ENCODE assay signal across 39 cellular contexts in genomic region chr13:77095288-77095687, GRCh38.
"Had no signal": no experiment of that assay in that cellular context is flagged by ENCODE, and none has a peak within 500 bp of the region (broad histone marks: within the 10 kb centered on the region; RNA-seq: fewer than 3 reads in every experiment).

No MANE protein-coding gene starts in this region.

- H3K9me3 ChIP-seq: ascending aorta had no signal

- H3K4me1 ChIP-seq: ascending aorta had no signal

- H3K27ac ChIP-seq: ascending aorta, cardiac muscle cell, VCaP had no signal

- H3K4me3 ChIP-seq: ascending aorta, cardiac muscle cell had no signal

- H3K4me3 Mint-ChIP-seq: activated CD4-positive, alpha-beta memory T cell treated with anti-CD3 and anti-CD28 coated beads, Interleukin-2, amount 10 ng/mL, durations not matched to agents 7 days and 5 days; activated CD4-positive, alpha-beta T cell treated with anti-CD3 and anti-CD28 coated beads for 36 hours; activated CD4-positive, alpha-beta T cell treated with anti-CD3 and anti-CD28 coated beads, Interleukin-2, amount 10 ng/mL, durations not matched to agents 7 days and 5 days; activated CD8-positive, alpha-beta memory T cell treated with anti-CD3 and anti-CD28 coated beads, Interleukin-2, amount 10 ng/mL, durations not matched to agents 7 days and 5 days; activated CD8-positive, alpha-beta T cell treated with anti-CD3 and anti-CD28 coated beads, Interleukin-2, amount 10 ng/mL, durations not matched to agents 7 days and 5 days; activated naive CD4-positive, alpha-beta T cell treated with anti-CD3 and anti-CD28 coated beads, Interleukin-2, amount 10 ng/mL, durations not matched to agents 7 days and 5 days; activated naive CD4-positive, alpha-beta T cell treated with anti-CD3 and anti-CD28 coated beads, Interleukin-2, amount 50 U/mL, for 24 hours; activated naive CD8-positive, alpha-beta T cell; activated naive CD8-positive, alpha-beta T cell treated with anti-CD3 and anti-CD28 coated beads, Interleukin-2, amount 10 ng/mL, durations not matched to agents 7 days and 5 days; activated naive CD8-positive, alpha-beta T cell treated with anti-CD3 and anti-CD28 coated beads, Interleukin-2, amount 50 U/mL, for 24 hours; activated T-cell treated with anti-CD3 and anti-CD28 coated beads, Interleukin-2, amount 50 U/mL, for 24 hours; brain; central memory CD8-positive, alpha-beta T cell; T-helper 1 cell treated with Interleukin-12 subunit alpha and Interleukin-12 subunit beta and Interleukin-4 antibody, amounts not matched to agents 30 μg/mL and 1 μg/mL, for 36 hours; T-helper 2 cell treated with Interferon-gamma antibody and Interleukin-4, amounts not matched to agents 5 μg/mL and 100 μg/mL, for 36 hours had no signal

- H3K4me1 Mint-ChIP-seq: activated CD4-positive, alpha-beta memory T cell treated with anti-CD3 and anti-CD28 coated beads, Interleukin-2, amount 10 ng/mL, durations not matched to agents 7 days and 5 days; activated CD4-positive, alpha-beta T cell treated with anti-CD3 and anti-CD28 coated beads for 36 hours; activated CD4-positive, alpha-beta T cell treated with anti-CD3 and anti-CD28 coated beads, Interleukin-2, amount 10 ng/mL, durations not matched to agents 7 days and 5 days; activated CD8-positive, alpha-beta memory T cell treated with anti-CD3 and anti-CD28 coated beads, Interleukin-2, amount 10 ng/mL, durations not matched to agents 7 days and 5 days; activated naive CD4-positive, alpha-beta T cell treated with anti-CD3 and anti-CD28 coated beads, Interleukin-2, amount 10 ng/mL, durations not matched to agents 7 days and 5 days; activated naive CD4-positive, alpha-beta T cell treated with anti-CD3 and anti-CD28 coated beads, Interleukin-2, amount 50 U/mL, for 24 hours; activated naive CD8-positive, alpha-beta T cell treated with anti-CD3 and anti-CD28 coated beads, Interleukin-2, amount 10 ng/mL, durations not matched to agents 7 days and 5 days; activated naive CD8-positive, alpha-beta T cell treated with anti-CD3 and anti-CD28 coated beads, Interleukin-2, amount 50 U/mL, for 24 hours; brain; central memory CD8-positive, alpha-beta T cell had no signal

- H3K27ac Mint-ChIP-seq: activated CD4-positive, alpha-beta memory T cell treated with anti-CD3 and anti-CD28 coated beads, Interleukin-2, amount 10 ng/mL, durations not matched to agents 7 days and 5 days; activated CD4-positive, alpha-beta T cell treated with anti-CD3 and anti-CD28 coated beads for 36 hours; activated CD4-positive, alpha-beta T cell treated with anti-CD3 and anti-CD28 coated beads, Interleukin-2, amount 10 ng/mL, durations not matched to agents 7 days and 5 days; activated CD8-positive, alpha-beta memory T cell treated with anti-CD3 and anti-CD28 coated beads, Interleukin-2, amount 10 ng/mL, durations not matched to agents 7 days and 5 days; activated CD8-positive, alpha-beta T cell treated with anti-CD3 and anti-CD28 coated beads, Interleukin-2, amount 10 ng/mL, durations not matched to agents 7 days and 5 days; activated naive CD4-positive, alpha-beta T cell treated with anti-CD3 and anti-CD28 coated beads, Interleukin-2, amount 10 ng/mL, durations not matched to agents 7 days and 5 days; activated naive CD4-positive, alpha-beta T cell treated with anti-CD3 and anti-CD28 coated beads, Interleukin-2, amount 50 U/mL, for 24 hours; activated naive CD8-positive, alpha-beta T cell; activated naive CD8-positive, alpha-beta T cell treated with anti-CD3 and anti-CD28 coated beads, Interleukin-2, amount 10 ng/mL, durations not matched to agents 7 days and 5 days; activated naive CD8-positive, alpha-beta T cell treated with anti-CD3 and anti-CD28 coated beads, Interleukin-2, amount 50 U/mL, for 24 hours; activated T-cell treated with anti-CD3 and anti-CD28 coated beads, Interleukin-2, amount 50 U/mL, for 24 hours; activated T-helper 2 cell treated with anti-CD3 and anti-CD28 coated beads, Interferon-gamma antibody, Interleukin-2, Interleukin-4, amounts not matched to agents 10 μg/mL and 5 μg/mL and 100 μg/mL, durations not matched to agents 14 hours and 24 hours and 36 hours; T-helper 1 cell treated with Interleukin-12 subunit alpha and Interleukin-12 subunit beta and Interleukin-4 antibody, amounts not matched to agents 30 μg/mL and 1 μg/mL, for 36 hours; T-helper 2 cell treated with Interferon-gamma antibody and Interleukin-4, amounts not matched to agents 5 μg/mL and 100 μg/mL, for 36 hours had no signal

- ATAC-seq: activated CD4-positive, alpha-beta T cell treated with anti-CD3 and anti-CD28 coated beads for 36 hours; activated CD4-positive, CD25-positive, alpha-beta regulatory T cell treated with anti-CD3 and anti-CD28 coated beads, Interleukin-2, amount 50 U/mL, for 24 hours; activated CD8-positive, alpha-beta memory T cell treated with anti-CD3 and anti-CD28 coated beads, Interleukin-2, amount 10 ng/mL, durations not matched to agents 7 days and 5 days; activated CD8-positive, alpha-beta T cell treated with anti-CD3 and anti-CD28 coated beads, Interleukin-2, amount 10 ng/mL, durations not matched to agents 7 days and 5 days; activated naive CD8-positive, alpha-beta T cell treated with anti-CD3 and anti-CD28 coated beads, Interleukin-2, amount 50 U/mL, for 24 hours had no signal

- H3K9me3 Mint-ChIP-seq: activated CD4-positive, alpha-beta memory T cell treated with anti-CD3 and anti-CD28 coated beads, Interleukin-2, amount 10 ng/mL, durations not matched to agents 7 days and 5 days; activated CD4-positive, alpha-beta T cell treated with anti-CD3 and anti-CD28 coated beads, Interleukin-2, amount 10 ng/mL, durations not matched to agents 7 days and 5 days; activated naive CD4-positive, alpha-beta T cell treated with anti-CD3 and anti-CD28 coated beads, Interleukin-2, amount 10 ng/mL, durations not matched to agents 7 days and 5 days; activated naive CD4-positive, alpha-beta T cell treated with anti-CD3 and anti-CD28 coated beads, Interleukin-2, amount 50 U/mL, for 24 hours; activated naive CD8-positive, alpha-beta T cell treated with anti-CD3 and anti-CD28 coated beads, Interleukin-2, amount 10 ng/mL, durations not matched to agents 7 days and 5 days; activated naive CD8-positive, alpha-beta T cell treated with anti-CD3 and anti-CD28 coated beads, Interleukin-2, amount 50 U/mL, for 24 hours; activated T-cell treated with anti-CD3 and anti-CD28 coated beads, Interleukin-2, amount 50 U/mL, for 24 hours; activated T-helper 2 cell treated with anti-CD3 and anti-CD28 coated beads, Interferon-gamma antibody, Interleukin-2, Interleukin-4, amounts not matched to agents 10 μg/mL and 5 μg/mL and 100 μg/mL, durations not matched to agents 14 hours and 24 hours and 36 hours; brain; central memory CD8-positive, alpha-beta T cell; T-helper 1 cell treated with Interleukin-12 subunit alpha and Interleukin-12 subunit beta and Interleukin-4 antibody, amounts not matched to agents 30 μg/mL and 1 μg/mL, for 36 hours; T-helper 2 cell treated with Interferon-gamma antibody and Interleukin-4, amounts not matched to agents 5 μg/mL and 100 μg/mL, for 36 hours had no signal

- H3K27me3 ChIP-seq: ascending aorta, cardiac muscle cell had no signal

- FAIRE-seq: bronchial epithelial cell, TTC549 had no signal

- H3K27me3 Mint-ChIP-seq: activated CD4-positive, alpha-beta memory T cell treated with anti-CD3 and anti-CD28 coated beads, Interleukin-2, amount 10 ng/mL, durations not matched to agents 7 days and 5 days; activated CD4-positive, alpha-beta T cell treated with anti-CD3 and anti-CD28 coated beads for 36 hours; activated CD4-positive, alpha-beta T cell treated with anti-CD3 and anti-CD28 coated beads, Interleukin-2, amount 10 ng/mL, durations not matched to agents 7 days and 5 days; activated CD8-positive, alpha-beta memory T cell treated with anti-CD3 and anti-CD28 coated beads, Interleukin-2, amount 10 ng/mL, durations not matched to agents 7 days and 5 days; activated naive CD4-positive, alpha-beta T cell treated with anti-CD3 and anti-CD28 coated beads, Interleukin-2, amount 10 ng/mL, durations not matched to agents 7 days and 5 days; activated naive CD4-positive, alpha-beta T cell treated with anti-CD3 and anti-CD28 coated beads, Interleukin-2, amount 50 U/mL, for 24 hours; activated naive CD8-positive, alpha-beta T cell; activated naive CD8-positive, alpha-beta T cell treated with anti-CD3 and anti-CD28 coated beads, Interleukin-2, amount 10 ng/mL, durations not matched to agents 7 days and 5 days; activated naive CD8-positive, alpha-beta T cell treated with anti-CD3 and anti-CD28 coated beads, Interleukin-2, amount 50 U/mL, for 24 hours; activated T-cell treated with anti-CD3 and anti-CD28 coated beads, Interleukin-2, amount 50 U/mL, for 24 hours; brain; central memory CD8-positive, alpha-beta T cell had no signal

- H3K36me3 ChIP-seq: cardiac muscle cell had no signal

- DNase-seq: activated CD4-positive, alpha-beta memory T cell treated with anti-CD3 and anti-CD28 coated beads, Interleukin-2, amount 10 ng/mL, durations not matched to agents 7 days and 5 days; activated CD4-positive, alpha-beta T cell treated with anti-CD3 and anti-CD28 coated beads for 1 hour; activated CD4-positive, alpha-beta T cell treated with anti-CD3 and anti-CD28 coated beads for 36 hours; activated CD4-positive, alpha-beta T cell treated with anti-CD3 and anti-CD28 coated beads for 48 hours; activated CD4-positive, alpha-beta T cell treated with anti-CD3 and anti-CD28 coated beads, Interleukin-2, amount 10 ng/mL, durations not matched to agents 7 days and 5 days; activated CD4-positive, alpha-beta T cell treated with anti-CD3 and anti-CD28 coated beads, Interleukin-2, amount 50 U/mL, for 48 hours; activated CD4-positive, CD25-positive, alpha-beta regulatory T cell; activated CD8-positive, alpha-beta memory T cell treated with anti-CD3 and anti-CD28 coated beads for 24 hours; activated CD8-positive, alpha-beta memory T cell treated with anti-CD3 and anti-CD28 coated beads, Interleukin-2, amount 10 ng/mL, durations not matched to agents 7 days and 5 days; activated CD8-positive, alpha-beta memory T cell treated with anti-CD3 and anti-CD28 coated beads, Interleukin-2, amount 50 U/mL, for 48 hours; activated CD8-positive, alpha-beta T cell treated with anti-CD3 and anti-CD28 coated beads, Interleukin-2, amount 10 ng/mL, durations not matched to agents 7 days and 5 days; activated effector memory CD4-positive, alpha-beta T cell treated with Interleukin-2 at 50 U/mL for 16 hours; activated gamma-delta T cell; activated naive CD4-positive, alpha-beta T cell treated with anti-CD3 and anti-CD28 coated beads, Interleukin-2, amount 10 ng/mL, durations not matched to agents 7 days and 5 days; activated naive CD4-positive, alpha-beta T cell treated with Interleukin-2 at 50 U/mL for 16 hours; activated naive CD8-positive, alpha-beta T cell treated with anti-CD3 and anti-CD28 coated beads, Interleukin-2, amount 10 ng/mL, durations not matched to agents 7 days and 5 days; activated naive CD8-positive, alpha-beta T cell treated with anti-CD3 and anti-CD28 coated beads, Interleukin-2, amount 50 U/mL, for 24 hours; activated T-cell treated with anti-CD3 and anti-CD28 coated beads, Interleukin-2, amount 50 U/mL, for 24 hours; activated T-cell treated with anti-CD3 and anti-CD28 coated beads, Interleukin-2, amount 50 U/mL, for 48 hours; amygdala; anterior cingulate cortex; caudate nucleus; cerebellar nuclear complex; T-helper 1 cell; T-helper 2 cell; T-helper 9 cell had no signal
